1 cellular context compared by ENCODE assay signal in the genomic region with DNA sequence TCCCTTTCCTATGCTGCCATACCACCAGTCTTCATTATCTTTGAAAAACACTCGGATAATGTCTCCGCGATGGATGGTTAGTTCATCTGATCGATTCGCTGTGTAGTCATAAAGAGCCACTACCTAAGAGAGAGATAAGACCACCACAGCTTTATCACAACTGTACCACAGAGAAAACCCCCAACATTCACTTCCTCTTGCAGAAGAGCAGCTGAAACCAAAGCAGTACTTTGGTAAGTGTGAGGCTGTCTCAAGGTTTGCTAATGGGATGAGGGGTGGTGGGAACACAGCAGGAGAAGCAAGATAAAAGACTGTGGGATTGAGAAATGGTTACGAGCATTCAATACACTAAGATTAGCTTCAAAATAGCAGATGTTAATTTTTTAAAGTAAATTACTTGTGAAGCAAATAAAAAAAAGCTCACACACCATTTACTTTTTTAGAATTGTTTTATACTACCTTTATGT.
TF ChIP-seq lines count a peak whose summit lies in the region.

No MANE protein-coding gene starts in this region.

TF ChIP-seq in K562, 482 proteins besides CTCF, POLR2A, EP300 and RAD21 (continued from another document and continues in another):
- no peak for TF ChIP-seq ZHX1 (conservative IDR thresholded peaks at IDR 0.05; ENCODE audit: low read length)
- TF ChIP-seq L3MBTL2 (IDR thresholded peaks at IDR 0.05): peak; percentile 57; the same call in 1 of the 2 replicates
- no peak for TF ChIP-seq POLR3G (IDR thresholded peaks at IDR 0.05; ENCODE audit: extremely low read depth, insufficient read length, insufficient replicate concordance)
- no peak for TF ChIP-seq ZNF12 (CRISPR knock-in tag; IDR thresholded peaks at IDR 0.05)
- no peak for TF ChIP-seq PCBP2 (IDR thresholded peaks at IDR 0.05; ENCODE audit: low read depth, low read length, poor library complexity, severe bottlenecking)
- peak; percentile 92 for TF ChIP-seq ATF3 (IDR thresholded peaks at IDR 0.05)
- TF ChIP-seq ATF3 (CRISPR knock-in tag; conservative IDR thresholded peaks at IDR 0.05): peak; percentile 84; the same call in 1 of the 2 replicates
- peak; percentile 46; the same call in 1 of the 2 replicates for TF ChIP-seq CHD2 (IDR thresholded peaks at IDR 0.05; ENCODE audit: low read depth, low read length)
- TF ChIP-seq KLF16 (IDR thresholded peaks at IDR 0.05): peak; percentile 100
- TF ChIP-seq BCOR (IDR thresholded peaks at IDR 0.05): peak; percentile 97
- no peak for TF ChIP-seq ZNF143 (CRISPR knock-in tag; IDR thresholded peaks at IDR 0.05)
- no peak for TF ChIP-seq PTRF (tag; IDR thresholded peaks at IDR 0.05)
- peak; percentile 85 for TF ChIP-seq FOXP1 (CRISPR knock-in tag; IDR thresholded peaks at IDR 0.05)
- no peak for TF ChIP-seq ZKSCAN3 (CRISPR knock-in tag; IDR thresholded peaks at IDR 0.05)
- no peak for TF ChIP-seq ZNF778 (CRISPR knock-in tag; IDR thresholded peaks at IDR 0.05)
- TF ChIP-seq IRF2 (CRISPR knock-in tag; IDR thresholded peaks at IDR 0.05): no peak
- 0 out of 2 replicates have a peak, but pooled peaks have one; percentile 72 for TF ChIP-seq ZNF212 (CRISPR knock-in tag; IDR thresholded peaks at IDR 0.05)
- peak; percentile 68; the same call in 1 of the 2 replicates for TF ChIP-seq ZNF79 (CRISPR knock-in tag; IDR thresholded peaks at IDR 0.05; ENCODE audit: low read depth)
- peak; percentile 98 for TF ChIP-seq ZNF175 (CRISPR knock-in tag; IDR thresholded peaks at IDR 0.05; ENCODE audit: low read depth)
- TF ChIP-seq EZH2 (IDR thresholded peaks at IDR 0.05; ENCODE audit: borderline replicate concordance, low read depth, low read length): peak; percentile 99; the same call in 1 of the 2 replicates
- TF ChIP-seq ELF1 (tag; IDR thresholded peaks at IDR 0.05): peak; percentile 77
- TF ChIP-seq, protein P1, sequence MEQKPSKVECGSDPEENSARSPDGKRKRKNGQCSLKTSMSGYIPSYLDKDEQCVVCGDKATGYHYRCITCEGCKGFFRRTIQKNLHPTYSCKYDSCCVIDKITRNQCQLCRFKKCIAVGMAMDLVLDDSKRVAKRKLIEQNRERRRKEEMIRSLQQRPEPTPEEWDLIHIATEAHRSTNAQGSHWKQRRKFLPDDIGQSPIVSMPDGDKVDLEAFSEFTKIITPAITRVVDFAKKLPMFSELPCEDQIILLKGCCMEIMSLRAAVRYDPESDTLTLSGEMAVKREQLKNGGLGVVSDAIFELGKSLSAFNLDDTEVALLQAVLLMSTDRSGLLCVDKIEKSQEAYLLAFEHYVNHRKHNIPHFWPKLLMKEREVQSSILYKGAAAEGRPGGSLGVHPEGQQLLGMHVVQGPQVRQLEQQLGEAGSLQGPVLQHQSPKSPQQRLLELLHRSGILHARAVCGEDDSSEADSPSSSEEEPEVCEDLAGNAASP (IDR thresholded peaks at IDR 0.05): no peak
- TF ChIP-seq MIER1 (IDR thresholded peaks at IDR 0.05; ENCODE audit: low read depth): no peak
- no peak for TF ChIP-seq ARHGAP35 (IDR thresholded peaks at IDR 0.05; ENCODE audit: partially characterized antibody)
- peak; percentile 76; the same call in 1 of the 2 replicates for TF ChIP-seq SP1 (CRISPR knock-in tag; IDR thresholded peaks at IDR 0.05)
- no peak for TF ChIP-seq ZNF146 (CRISPR knock-in tag; IDR thresholded peaks at IDR 0.05; ENCODE audit: unreplicated experiment)
- TF ChIP-seq ETS1 (conservative IDR thresholded peaks at IDR 0.05; ENCODE audit: control insufficient read depth, low read depth, low read length): peak; percentile 90
- TF ChIP-seq HIVEP1 (CRISPR knock-in tag; IDR thresholded peaks at IDR 0.05): 0 out of 2 replicates have a peak, but pooled peaks have one; percentile 4
- no peak for TF ChIP-seq STAT5B (CRISPR knock-in tag; IDR thresholded peaks at IDR 0.05)
- TF ChIP-seq, protein P2, sequence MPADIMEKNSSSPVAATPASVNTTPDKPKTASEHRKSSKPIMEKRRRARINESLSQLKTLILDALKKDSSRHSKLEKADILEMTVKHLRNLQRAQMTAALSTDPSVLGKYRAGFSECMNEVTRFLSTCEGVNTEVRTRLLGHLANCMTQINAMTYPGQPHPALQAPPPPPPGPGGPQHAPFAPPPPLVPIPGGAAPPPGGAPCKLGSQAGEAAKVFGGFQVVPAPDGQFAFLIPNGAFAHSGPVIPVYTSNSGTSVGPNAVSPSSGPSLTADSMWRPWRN (IDR thresholded peaks at IDR 0.05; ENCODE audit: low read depth): peak; percentile 98
- peak; percentile 85 to 95 for TF ChIP-seq TEAD1 (CRISPR knock-in tag; IDR thresholded peaks at IDR 0.05)
- TF ChIP-seq KLF1 (tag; IDR thresholded peaks at IDR 0.05): no peak
- TF ChIP-seq HMG20B (CRISPR knock-in tag; IDR thresholded peaks at IDR 0.05): no peak
- TF ChIP-seq, protein P3, sequence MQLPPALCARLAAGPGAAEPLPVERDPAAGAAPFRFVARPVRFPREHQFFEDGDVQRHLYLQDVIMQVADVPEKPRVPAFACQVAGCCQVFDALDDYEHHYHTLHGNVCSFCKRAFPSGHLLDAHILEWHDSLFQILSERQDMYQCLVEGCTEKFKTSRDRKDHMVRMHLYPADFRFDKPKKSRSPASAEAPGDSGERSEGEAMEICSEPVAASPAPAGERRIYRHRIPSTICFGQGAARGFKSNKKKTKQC (CRISPR knock-in tag; IDR thresholded peaks at IDR 0.05): no peak
- peak; percentile 63; the same call in 1 of the 2 replicates for TF ChIP-seq BHLHE40 (IDR thresholded peaks at IDR 0.05; ENCODE audit: low read length)
- TF ChIP-seq SRSF1 (IDR thresholded peaks at IDR 0.05; ENCODE audit: low read depth, low read length): no peak
- peak; percentile 87; the same call in 1 of the 2 replicates for TF ChIP-seq ZC3H8 (IDR thresholded peaks at IDR 0.05)
- TF ChIP-seq ZNF76 (CRISPR knock-in tag; IDR thresholded peaks at IDR 0.05; ENCODE audit: borderline replicate concordance): peak; percentile 75; the same call in 1 of the 2 replicates
- TF ChIP-seq, protein P4, sequence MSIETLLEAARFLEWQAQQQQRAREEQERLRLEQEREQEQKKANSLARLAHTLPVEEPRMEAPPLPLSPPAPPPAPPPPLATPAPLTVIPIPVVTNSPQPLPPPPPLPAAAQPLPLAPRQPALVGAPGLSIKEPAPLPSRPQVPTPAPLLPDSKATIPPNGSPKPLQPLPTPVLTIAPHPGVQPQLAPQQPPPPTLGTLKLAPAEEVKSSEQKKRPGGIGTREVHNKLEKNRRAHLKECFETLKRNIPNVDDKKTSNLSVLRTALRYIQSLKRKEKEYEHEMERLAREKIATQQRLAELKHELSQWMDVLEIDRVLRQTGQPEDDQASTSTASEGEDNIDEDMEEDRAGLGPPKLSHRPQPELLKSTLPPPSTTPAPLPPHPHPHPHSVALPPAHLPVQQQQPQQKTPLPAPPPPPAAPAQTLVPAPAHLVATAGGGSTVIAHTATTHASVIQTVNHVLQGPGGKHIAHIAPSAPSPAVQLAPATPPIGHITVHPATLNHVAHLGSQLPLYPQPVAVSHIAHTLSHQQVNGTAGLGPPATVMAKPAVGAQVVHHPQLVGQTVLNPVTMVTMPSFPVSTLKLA (conservative IDR thresholded peaks at IDR 0.05): peak; percentile 42 to 88; a peak in 3 of 4 replicates
- no peak for TF ChIP-seq ZNF133 (CRISPR knock-in tag; IDR thresholded peaks at IDR 0.05)
- TF ChIP-seq KLF13 (tag; IDR thresholded peaks at IDR 0.05; ENCODE audit: borderline replicate concordance, low read depth): peak; percentile 49; the same call in 1 of the 2 replicates
- TF ChIP-seq ATF1 (CRISPR knock-in tag; IDR thresholded peaks at IDR 0.05): no peak
- peak; percentile 91 for TF ChIP-seq ATF1 (tag; IDR thresholded peaks at IDR 0.05)
- TF ChIP-seq UBTF (IDR thresholded peaks at IDR 0.05; ENCODE audit: borderline replicate concordance in 1 of 2, low read depth in 2 of 2, low read length in 2 of 2): no peak
- no peak for TF ChIP-seq CBX5 (IDR thresholded peaks at IDR 0.05; ENCODE audit: borderline replicate concordance, low read depth)
- TF ChIP-seq, protein P5, sequence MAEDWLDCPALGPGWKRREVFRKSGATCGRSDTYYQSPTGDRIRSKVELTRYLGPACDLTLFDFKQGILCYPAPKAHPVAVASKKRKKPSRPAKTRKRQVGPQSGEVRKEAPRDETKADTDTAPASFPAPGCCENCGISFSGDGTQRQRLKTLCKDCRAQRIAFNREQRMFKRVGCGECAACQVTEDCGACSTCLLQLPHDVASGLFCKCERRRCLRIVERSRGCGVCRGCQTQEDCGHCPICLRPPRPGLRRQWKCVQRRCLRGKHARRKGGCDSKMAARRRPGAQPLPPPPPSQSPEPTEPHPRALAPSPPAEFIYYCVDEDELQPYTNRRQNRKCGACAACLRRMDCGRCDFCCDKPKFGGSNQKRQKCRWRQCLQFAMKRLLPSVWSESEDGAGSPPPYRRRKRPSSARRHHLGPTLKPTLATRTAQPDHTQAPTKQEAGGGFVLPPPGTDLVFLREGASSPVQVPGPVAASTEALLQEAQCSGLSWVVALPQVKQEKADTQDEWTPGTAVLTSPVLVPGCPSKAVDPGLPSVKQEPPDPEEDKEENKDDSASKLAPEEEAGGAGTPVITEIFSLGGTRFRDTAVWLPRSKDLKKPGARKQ (CRISPR knock-in tag; IDR thresholded peaks at IDR 0.05): no peak
- TF ChIP-seq NRF1 (conservative IDR thresholded peaks at IDR 0.05 in 1 of 2, IDR thresholded peaks at IDR 0.05 in 1 of 2): no peak
- TF ChIP-seq KDM4B (IDR thresholded peaks at IDR 0.05; ENCODE audit: borderline replicate concordance in 2 of 2, low read depth in 1 of 2): no peak
- TF ChIP-seq SUPT5H (IDR thresholded peaks at IDR 0.05): no peak; the same call in 1 of the 2 replicates
- TF ChIP-seq NFXL1 (CRISPR knock-in tag; IDR thresholded peaks at IDR 0.05): no peak
- TF ChIP-seq, protein P6, sequence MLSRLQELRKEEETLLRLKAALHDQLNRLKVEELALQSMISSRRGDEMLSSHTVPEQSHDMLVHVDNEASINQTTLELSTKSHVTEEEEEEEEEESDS (CRISPR knock-in tag; IDR thresholded peaks at IDR 0.05): no peak
- peak; percentile 66 to 70 for TF ChIP-seq FOXK2 (conservative IDR thresholded peaks at IDR 0.05 in 1 of 2, IDR thresholded peaks at IDR 0.05 in 1 of 2; ENCODE audit: low read depth in 2 of 2)
- no peak for TF ChIP-seq RBM22 (IDR thresholded peaks at IDR 0.05; ENCODE audit: low read depth, low read length, poor library complexity, severe bottlenecking)
- TF ChIP-seq COPS2 (conservative IDR thresholded peaks at IDR 0.05): no peak
- TF ChIP-seq SMAD3 (CRISPR knock-in tag; conservative IDR thresholded peaks at IDR 0.05): peak; percentile 96
- TF ChIP-seq TGIF2 (CRISPR knock-in tag; IDR thresholded peaks at IDR 0.05): no peak
